In genomic region chr14:73888460-73888725, GRCh38 we compare ENCODE assay signal across 10 cellular contexts. TPM values are rescaled to one million over a fixed set of nuclear protein-coding genes. Genes with fewer than 3 reads are reported as not detected.
DNase-seq lines count a peak whose midpoint lies in the region; ATAC-seq, FAIRE-seq and TF ChIP-seq lines count a peak whose summit lies in the region.
"Had no signal": no experiment of that assay in that cellular context is flagged by ENCODE, and none has a peak within 500 bp of the region (broad histone marks: within the 10 kb centered on the region; RNA-seq: fewer than 3 reads in every experiment).

No MANE protein-coding gene starts in this region.

- CTCF ChIA-PET in A549 (lab: Yijun Ruan, JAX) = interaction anchor here (1.4 to 1.7 kb wide), 2 partner anchors 41 to 160 kb away, joined by 3 to 4 read pairs; no protein-coding TSS in a partner anchor
- CTCF ChIA-PET in activated CD4-positive, alpha-beta memory T cell treated with anti-CD3 and anti-CD28 coated beads, Interleukin-2, amount 10 ng/mL, durations not matched to agents 7 days and 5 days (lab: Charles Lee) = interaction anchor here (1.5 kb wide), 1 partner anchor 128 kb away, joined by 4 read pairs; a partner anchor contains a TSS

- H3K36me3 Mint-ChIP-seq in activated CD4-positive, alpha-beta memory T cell treated with anti-CD3 and anti-CD28 coated beads, Interleukin-2, amount 10 ng/mL, durations not matched to agents 7 days and 5 days (ENCODE audit: low read depth) = peaks cover 22% of the 10 kb centered on the region
- no peaks in the 10 kb centered on the region for H3K36me3 Mint-ChIP-seq in glutamatergic neuron (ENCODE audit: unreplicated experiment)

- no peak for TF ChIP-seq RAD21 in A549 (conservative IDR thresholded peaks at IDR 0.05 in 1 of 2, IDR thresholded peaks at IDR 0.05 in 1 of 2)

- H3K4me3 Mint-ChIP-seq in activated CD4-positive, alpha-beta memory T cell treated with anti-CD3 and anti-CD28 coated beads, Interleukin-2, amount 10 ng/mL, durations not matched to agents 7 days and 5 days = peak overlapping the region; percentile 96
- H3K4me3 Mint-ChIP-seq in glutamatergic neuron (ENCODE audit: unreplicated experiment) = peak overlapping the region; percentile 96

- POLR2A ChIA-PET in A549 (lab: Yijun Ruan, JAX) = no interaction called here
- POLR2A ChIA-PET in activated CD4-positive, alpha-beta memory T cell treated with anti-CD3 and anti-CD28 coated beads, Interleukin-2, amount 10 ng/mL, durations not matched to agents 7 days and 5 days (lab: Charles Lee) = interaction anchor here (1.2 to 3.2 kb wide), 6 partner anchors 8 to 130 kb away, joined by 3 to 35 read pairs (median 22); partner anchors contain the start of gene PTGR2

- peak overlapping the region in 1 of 2 experiments; percentile 96; a peak in 1 of 6 replicates for H3K27ac ChIP-seq in A549

- WGBS in A549 (ENCODE audit: missing lambda C conversion rate) = 31% methylated on average over 3 of the region's 3 CpGs

- peaks cover 55% of the 10 kb centered on the region for H3K4me1 Mint-ChIP-seq in activated CD4-positive, alpha-beta memory T cell treated with anti-CD3 and anti-CD28 coated beads, Interleukin-2, amount 10 ng/mL, durations not matched to agents 7 days and 5 days
- H3K4me1 Mint-ChIP-seq in glutamatergic neuron (ENCODE audit: low read depth, unreplicated experiment) = peaks cover 11% of the 10 kb centered on the region

- ATAC-seq in A549 = no peak
- ATAC-seq: activated CD4-positive, CD25-positive, alpha-beta regulatory T cell treated with anti-CD3 and anti-CD28 coated beads, Interleukin-2, amount 50 U/mL, for 24 hours had no signal

- FAIRE-seq in A549 (lab: Jason Lieb, UNC) = no peak
- FAIRE-seq: H1 had no signal

- H3K9me3 Mint-ChIP-seq in activated CD4-positive, alpha-beta memory T cell treated with anti-CD3 and anti-CD28 coated beads, Interleukin-2, amount 10 ng/mL, durations not matched to agents 7 days and 5 days = no peaks in the 10 kb centered on the region
- H3K9me3 Mint-ChIP-seq in glutamatergic neuron (ENCODE audit: unreplicated experiment) = peaks cover 2% of the 10 kb centered on the region

- peak overlapping the region; percentile 73 for H3K4me3 ChIP-seq in A549

- H3K4me1 ChIP-seq in A549 = peaks cover 20% of the 10 kb centered on the region

- TF ChIP-seq EP300 in A549 (IDR thresholded peaks at IDR 0.05) = no peak

- peak overlapping the region; percentile 80 for H3K4me2 ChIP-seq in A549

- no peaks in the 10 kb centered on the region for H3K9me3 ChIP-seq in A549

- no peak for TF ChIP-seq CTCF in A549 (IDR thresholded peaks at IDR 0.05)
- no peak for TF ChIP-seq CTCF in glutamatergic neuron (IDR thresholded peaks at IDR 0.05; ENCODE audit: partially characterized antibody, unreplicated experiment)

- peak overlapping the region; percentile 94 for H3K27ac Mint-ChIP-seq in activated CD4-positive, alpha-beta memory T cell treated with anti-CD3 and anti-CD28 coated beads, Interleukin-2, amount 10 ng/mL, durations not matched to agents 7 days and 5 days
- H3K27ac Mint-ChIP-seq in glutamatergic neuron (ENCODE audit: unreplicated experiment) = no peak overlapping the region

- DNase-seq in A549 (ENCODE audit: low read depth in 1 of 2, low spot score in 1 of 2) = no peak
- peak; percentile 15 for DNase-seq in GM03348 (ENCODE audit: low spot score)
- no peak for DNase-seq in activated CD4-positive, alpha-beta memory T cell treated with anti-CD3 and anti-CD28 coated beads, Interleukin-2, amount 10 ng/mL, durations not matched to agents 7 days and 5 days
- DNase-seq in glutamatergic neuron = no peak
- no peak for DNase-seq in NCI-H748 treated with DMSO at 0.1 percent for 48 hours (lab: John Stamatoyannopoulos, UW)
- DNase-seq in effector CD8-positive, alpha-beta T cell (lab: John Stamatoyannopoulos, UW) = no peak
- DNase-seq in SKM-1 (lab: John Stamatoyannopoulos, UW; ENCODE audit: unreplicated experiment) = no peak
- DNase-seq in NCI-H2196 treated with DMSO at 0.1 percent for 48 hours (lab: John Stamatoyannopoulos, UW; ENCODE audit: unreplicated experiment) = no peak

- no peak for TF ChIP-seq POLR2A in A549 (IDR thresholded peaks at IDR 0.05; ENCODE audit: low read length)

- H3K27me3 Mint-ChIP-seq in activated CD4-positive, alpha-beta memory T cell treated with anti-CD3 and anti-CD28 coated beads, Interleukin-2, amount 10 ng/mL, durations not matched to agents 7 days and 5 days = no peaks in the 10 kb centered on the region
- H3K27me3 Mint-ChIP-seq in glutamatergic neuron (ENCODE audit: unreplicated experiment) = peaks cover 2% of the 10 kb centered on the region

TF ChIP-seq in A549, 52 proteins besides CTCF, POLR2A, EP300 and RAD21:
- TF ChIP-seq HMGXB4 (CRISPR knock-in tag; IDR thresholded peaks at IDR 0.05; ENCODE audit: borderline replicate concordance) = no peak
- no peak for TF ChIP-seq SMC3 (IDR thresholded peaks at IDR 0.05)
- TF ChIP-seq ESRRA (IDR thresholded peaks at IDR 0.05; ENCODE audit: borderline replicate concordance, low read length) = no peak
- no peak for TF ChIP-seq KDM1A (IDR thresholded peaks at IDR 0.05; ENCODE audit: low read depth)
- no peak for TF ChIP-seq CHD2 (IDR thresholded peaks at IDR 0.05; ENCODE audit: low read length, partially characterized antibody)
- no peak for TF ChIP-seq RARB (CRISPR knock-in tag; IDR thresholded peaks at IDR 0.05)
- no peak for TF ChIP-seq CHD4 (IDR thresholded peaks at IDR 0.05; ENCODE audit: borderline replicate concordance)
- no peak for TF ChIP-seq CBX8 (IDR thresholded peaks at IDR 0.05)
- no peak for TF ChIP-seq CEBPB (IDR thresholded peaks at IDR 0.05)
- TF ChIP-seq, protein P1, sequence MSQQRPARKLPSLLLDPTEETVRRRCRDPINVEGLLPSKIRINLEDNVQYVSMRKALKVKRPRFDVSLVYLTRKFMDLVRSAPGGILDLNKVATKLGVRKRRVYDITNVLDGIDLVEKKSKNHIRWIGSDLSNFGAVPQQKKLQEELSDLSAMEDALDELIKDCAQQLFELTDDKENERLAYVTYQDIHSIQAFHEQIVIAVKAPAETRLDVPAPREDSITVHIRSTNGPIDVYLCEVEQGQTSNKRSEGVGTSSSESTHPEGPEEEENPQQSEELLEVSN (IDR thresholded peaks at IDR 0.05; ENCODE audit: borderline replicate concordance, low read depth) = no peak
- TF ChIP-seq, protein P2, sequence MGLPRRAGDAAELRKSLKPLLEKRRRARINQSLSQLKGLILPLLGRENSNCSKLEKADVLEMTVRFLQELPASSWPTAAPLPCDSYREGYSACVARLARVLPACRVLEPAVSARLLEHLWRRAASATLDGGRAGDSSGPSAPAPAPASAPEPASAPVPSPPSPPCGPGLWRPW (IDR thresholded peaks at IDR 0.05) = no peak
- TF ChIP-seq PHF8 (IDR thresholded peaks at IDR 0.05; ENCODE audit: borderline replicate concordance, low read depth) = no peak
- no peak for TF ChIP-seq KDM5A (IDR thresholded peaks at IDR 0.05)
- no peak for TF ChIP-seq ZSCAN20 (CRISPR knock-in tag; IDR thresholded peaks at IDR 0.05)
- TF ChIP-seq TFCP2L1 (CRISPR knock-in tag; IDR thresholded peaks at IDR 0.05) = no peak
- TF ChIP-seq RCOR1 (IDR thresholded peaks at IDR 0.05; ENCODE audit: low read depth, low read length) = no peak

RNA-seq across cellular contexts. Expression of gene ZNF410, which starts 1.7 kb away (rescaled TPM):
- polyA plus RNA-seq in A549 (2011; rRNA removed) (70.8 and 87.7 TPM in 2 replicates), A549 (2017; fragmentation: RNase III; extraction: RNeasy Plus Mini Kit Qiagen cat#74134 plus additional on column Dnase treatment) (33.2 to 35.8 TPM (median 35.3 TPM) in 3 replicates)
- polyA plus RNA-seq in A549 (2012; cell fraction: cytosol; rRNA removed) = 17.0 and 20.1 TPM in 2 replicates
- polyA plus RNA-seq in A549 (2012; cell fraction: nucleus; rRNA removed) = 10.9 and 16.6 TPM in 2 replicates
- 54.1 and 54.7 TPM in 2 replicates for polyA minus RNA-seq in A549 (2011; rRNA and poly(A)+ RNA removed)
- 10 to 100 TPM; 54.2 to 56.5 TPM for total RNA-seq in activated CD4-positive, alpha-beta memory T cell treated with anti-CD3 and anti-CD28 coated beads, Interleukin-2, amount 10 ng/mL, durations not matched to agents 7 days and 5 days
- 50.7 TPM for total RNA-seq in glutamatergic neuron (ENCODE audit: unreplicated experiment)

RNA-seq across cellular contexts. Expression of gene PTGR2, which starts 36.8 kb away (rescaled TPM):
- polyA plus RNA-seq in A549 (2011; rRNA removed) = 17.7 and 30.5 TPM in 2 replicates
- polyA plus RNA-seq in A549 (2012; cell fraction: cytosol; rRNA removed) = 3.0 and 3.1 TPM in 2 replicates
- polyA plus RNA-seq in A549 (2012; cell fraction: nucleus; rRNA removed) = 1.5 and 3.2 TPM in 2 replicates
- polyA plus RNA-seq in A549 (2017; fragmentation: RNase III; extraction: RNeasy Plus Mini Kit Qiagen cat#74134 plus additional on column Dnase treatment) = 11.3 to 14.0 TPM (median 13.5 TPM) in 3 replicates
- 4.0 and 5.2 TPM in 2 replicates for polyA minus RNA-seq in A549 (2011; rRNA and poly(A)+ RNA removed)
- total RNA-seq in activated CD4-positive, alpha-beta memory T cell treated with anti-CD3 and anti-CD28 coated beads, Interleukin-2, amount 10 ng/mL, durations not matched to agents 7 days and 5 days = 1 to 10 TPM; 2.3 to 2.8 TPM
- total RNA-seq in glutamatergic neuron (ENCODE audit: unreplicated experiment) = 8.7 TPM
